ENCODE assay signal across 1 cellular context in the genomic region with DNA sequence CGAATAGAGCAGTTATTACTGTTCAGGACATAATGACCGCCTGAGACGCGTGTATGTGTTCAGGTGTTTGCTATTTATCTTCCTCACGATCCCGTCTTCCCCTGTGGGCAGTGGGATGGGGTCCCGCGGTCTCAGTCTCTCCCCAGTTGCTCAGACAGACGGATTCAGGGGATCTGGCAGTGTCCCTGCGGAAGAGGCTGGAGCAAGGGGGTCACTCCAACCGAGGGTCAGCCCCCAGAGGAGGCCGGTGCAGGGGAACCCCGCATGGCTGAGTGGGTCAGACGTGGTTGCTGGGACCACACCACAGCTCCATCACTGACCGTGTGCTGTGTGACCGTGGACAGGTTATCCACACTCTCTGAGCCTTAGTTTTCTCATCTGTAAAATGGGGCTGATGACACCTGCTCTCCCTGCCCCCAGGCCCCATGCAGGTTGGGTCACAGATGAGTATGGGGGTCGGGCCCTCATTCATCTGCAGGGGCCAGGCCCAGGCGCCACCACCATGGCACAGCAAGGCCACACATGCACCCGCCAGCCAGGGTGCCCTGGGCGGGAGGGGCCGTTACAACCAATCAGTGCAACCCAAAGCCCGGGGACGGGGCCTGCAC.
A peak's percentile ranks its signal among the peaks of the same experiment; 100 is the strongest.
TF ChIP-seq lines count a peak whose summit lies in the region.

No MANE protein-coding gene starts in this region.

TF ChIP-seq in WTC11, 78 proteins besides CTCF, POLR2A, EP300 and RAD21 (continued from another document):
- TF ChIP-seq, protein P1, sequence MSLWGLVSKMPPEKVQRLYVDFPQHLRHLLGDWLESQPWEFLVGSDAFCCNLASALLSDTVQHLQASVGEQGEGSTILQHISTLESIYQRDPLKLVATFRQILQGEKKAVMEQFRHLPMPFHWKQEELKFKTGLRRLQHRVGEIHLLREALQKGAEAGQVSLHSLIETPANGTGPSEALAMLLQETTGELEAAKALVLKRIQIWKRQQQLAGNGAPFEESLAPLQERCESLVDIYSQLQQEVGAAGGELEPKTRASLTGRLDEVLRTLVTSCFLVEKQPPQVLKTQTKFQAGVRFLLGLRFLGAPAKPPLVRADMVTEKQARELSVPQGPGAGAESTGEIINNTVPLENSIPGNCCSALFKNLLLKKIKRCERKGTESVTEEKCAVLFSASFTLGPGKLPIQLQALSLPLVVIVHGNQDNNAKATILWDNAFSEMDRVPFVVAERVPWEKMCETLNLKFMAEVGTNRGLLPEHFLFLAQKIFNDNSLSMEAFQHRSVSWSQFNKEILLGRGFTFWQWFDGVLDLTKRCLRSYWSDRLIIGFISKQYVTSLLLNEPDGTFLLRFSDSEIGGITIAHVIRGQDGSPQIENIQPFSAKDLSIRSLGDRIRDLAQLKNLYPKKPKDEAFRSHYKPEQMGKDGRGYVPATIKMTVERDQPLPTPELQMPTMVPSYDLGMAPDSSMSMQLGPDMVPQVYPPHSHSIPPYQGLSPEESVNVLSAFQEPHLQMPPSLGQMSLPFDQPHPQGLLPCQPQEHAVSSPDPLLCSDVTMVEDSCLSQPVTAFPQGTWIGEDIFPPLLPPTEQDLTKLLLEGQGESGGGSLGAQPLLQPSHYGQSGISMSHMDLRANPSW (CRISPR knock-in tag; conservative IDR thresholded peaks at IDR 0.05; ENCODE audit: low read depth), result no peak
- TF ChIP-seq TEAD1 (CRISPR knock-in tag; IDR thresholded peaks at IDR 0.05) (no peak), GABPB1 (CRISPR knock-in tag; IDR thresholded peaks at IDR 0.05) (no peak), ZNF121 (CRISPR knock-in tag; IDR thresholded peaks at IDR 0.05) (no peak), TCF7 (CRISPR knock-in tag; IDR thresholded peaks at IDR 0.05; ENCODE audit: low read depth) (0 out of 2 replicates have a peak, but pooled peaks have one; percentile 37)
- TF ChIP-seq, protein P2, sequence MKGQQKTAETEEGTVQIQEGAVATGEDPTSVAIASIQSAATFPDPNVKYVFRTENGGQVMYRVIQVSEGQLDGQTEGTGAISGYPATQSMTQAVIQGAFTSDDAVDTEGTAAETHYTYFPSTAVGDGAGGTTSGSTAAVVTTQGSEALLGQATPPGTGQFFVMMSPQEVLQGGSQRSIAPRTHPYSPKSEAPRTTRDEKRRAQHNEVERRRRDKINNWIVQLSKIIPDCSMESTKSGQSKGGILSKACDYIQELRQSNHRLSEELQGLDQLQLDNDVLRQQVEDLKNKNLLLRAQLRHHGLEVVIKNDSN (CRISPR knock-in tag; IDR thresholded peaks at IDR 0.05), result no peak
- TF ChIP-seq, protein P3, sequence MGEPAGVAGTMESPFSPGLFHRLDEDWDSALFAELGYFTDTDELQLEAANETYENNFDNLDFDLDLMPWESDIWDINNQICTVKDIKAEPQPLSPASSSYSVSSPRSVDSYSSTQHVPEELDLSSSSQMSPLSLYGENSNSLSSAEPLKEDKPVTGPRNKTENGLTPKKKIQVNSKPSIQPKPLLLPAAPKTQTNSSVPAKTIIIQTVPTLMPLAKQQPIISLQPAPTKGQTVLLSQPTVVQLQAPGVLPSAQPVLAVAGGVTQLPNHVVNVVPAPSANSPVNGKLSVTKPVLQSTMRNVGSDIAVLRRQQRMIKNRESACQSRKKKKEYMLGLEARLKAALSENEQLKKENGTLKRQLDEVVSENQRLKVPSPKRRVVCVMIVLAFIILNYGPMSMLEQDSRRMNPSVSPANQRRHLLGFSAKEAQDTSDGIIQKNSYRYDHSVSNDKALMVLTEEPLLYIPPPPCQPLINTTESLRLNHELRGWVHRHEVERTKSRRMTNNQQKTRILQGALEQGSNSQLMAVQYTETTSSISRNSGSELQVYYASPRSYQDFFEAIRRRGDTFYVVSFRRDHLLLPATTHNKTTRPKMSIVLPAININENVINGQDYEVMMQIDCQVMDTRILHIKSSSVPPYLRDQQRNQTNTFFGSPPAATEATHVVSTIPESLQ (CRISPR knock-in tag; IDR thresholded peaks at IDR 0.05), result no peak
- TF ChIP-seq, protein P4, sequence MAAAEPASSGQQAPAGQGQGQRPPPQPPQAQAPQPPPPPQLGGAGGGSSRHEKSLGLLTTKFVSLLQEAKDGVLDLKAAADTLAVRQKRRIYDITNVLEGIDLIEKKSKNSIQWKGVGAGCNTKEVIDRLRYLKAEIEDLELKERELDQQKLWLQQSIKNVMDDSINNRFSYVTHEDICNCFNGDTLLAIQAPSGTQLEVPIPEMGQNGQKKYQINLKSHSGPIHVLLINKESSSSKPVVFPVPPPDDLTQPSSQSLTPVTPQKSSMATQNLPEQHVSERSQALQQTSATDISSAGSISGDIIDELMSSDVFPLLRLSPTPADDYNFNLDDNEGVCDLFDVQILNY (CRISPR knock-in tag; IDR thresholded peaks at IDR 0.05), result no peak
- TF ChIP-seq, protein P5, sequence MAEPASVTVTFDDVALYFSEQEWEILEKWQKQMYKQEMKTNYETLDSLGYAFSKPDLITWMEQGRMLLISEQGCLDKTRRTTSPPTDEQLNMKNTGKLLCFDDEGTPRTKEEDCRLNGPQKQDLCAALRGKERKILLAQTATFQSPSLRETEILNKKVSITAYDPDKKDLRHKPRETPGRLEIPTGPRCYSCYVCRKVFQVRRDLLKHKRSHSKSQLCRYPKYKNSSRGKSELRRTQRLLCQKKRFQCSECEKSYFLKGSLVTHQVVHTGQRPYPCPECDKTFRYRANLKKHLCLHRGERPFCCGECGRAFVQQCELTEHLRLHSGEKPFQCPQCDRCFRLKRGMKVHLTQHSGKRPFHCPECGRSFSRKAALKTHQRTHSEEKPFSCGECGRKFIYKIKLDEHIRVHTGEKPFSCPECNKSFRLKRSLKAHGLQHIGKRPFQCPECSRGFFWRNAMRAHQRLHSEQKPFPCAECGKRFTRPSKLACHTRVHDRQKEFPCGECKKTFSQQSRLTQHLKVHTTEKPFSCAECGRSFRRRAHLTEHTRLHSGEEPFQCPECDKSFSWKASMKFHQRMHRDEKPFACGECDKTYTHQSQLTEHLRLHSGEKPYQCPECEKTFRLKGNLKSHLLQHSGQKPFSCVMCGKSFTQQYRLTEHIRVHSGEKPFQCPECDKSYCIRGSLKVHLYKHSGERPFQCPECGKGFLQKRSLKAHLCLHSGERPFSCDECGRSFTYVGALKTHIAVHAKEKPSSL (CRISPR knock-in tag; conservative IDR thresholded peaks at IDR 0.05), result no peak
